Comparison of ENCODE assay signal across 8 cellular contexts in the genomic region with DNA sequence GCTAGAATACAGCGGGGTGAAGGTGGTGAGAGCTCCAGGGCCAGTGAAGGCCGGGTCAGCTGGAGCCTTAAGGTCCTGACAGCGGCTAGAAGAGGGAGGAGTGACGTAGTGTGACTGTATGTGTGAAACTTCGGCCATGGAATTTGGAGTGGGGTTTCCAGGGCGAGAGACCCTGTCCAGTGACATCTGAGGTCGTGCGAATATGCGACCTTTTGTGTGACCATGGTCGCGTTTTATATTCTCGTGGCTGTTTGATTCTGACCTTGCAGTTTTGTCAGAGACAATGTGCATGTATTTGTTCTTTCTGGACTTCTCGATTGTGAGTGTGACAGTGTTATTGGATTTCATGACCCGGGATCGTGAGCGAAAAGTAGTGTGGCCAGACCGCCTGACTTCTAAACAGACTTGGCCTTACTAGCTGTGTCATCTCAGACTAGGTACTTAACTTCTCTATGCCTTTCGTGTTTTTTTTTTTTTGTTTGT. TPM values are rescaled to one million over a fixed set of nuclear protein-coding genes. Genes with fewer than 3 reads are reported as not detected.
A peak's percentile ranks its signal among the peaks of the same experiment; 100 is the strongest.
DNase-seq lines count a peak whose midpoint lies in the region; ATAC-seq and TF ChIP-seq lines count a peak whose summit lies in the region.

No MANE protein-coding gene starts in this region.

- H4K20me1 ChIP-seq in Loucy (ENCODE audit: insufficient read depth, low read length, poor library complexity, severe bottlenecking): peaks cover 5% of the 10 kb centered on the region

- H3K4me1 Mint-ChIP-seq in dendritic cell treated with granulocyte-macrophage colony-stimulating factor and Interleukin-4, amounts not matched to agents 40 ng/mL and 50 ng/mL, for 4 days (ENCODE audit: low read depth): peaks cover 23% of the 10 kb centered on the region
- H3K4me1 Mint-ChIP-seq in natural killer cell: peaks cover 35 to 49% of the 10 kb centered on the region in 2 donors

- H3K4me1 ChIP-seq in BE2C: no peaks in the 10 kb centered on the region
- peaks cover 26% of the 10 kb centered on the region for H3K4me1 ChIP-seq in Loucy (ENCODE audit: insufficient read depth, low read length, poor library complexity, severe bottlenecking)

- no peak for TF ChIP-seq CTCF in BE2C (IDR thresholded peaks at IDR 0.05; ENCODE audit: low read depth, low read length)
- no peak for TF ChIP-seq CTCF in Loucy (conservative IDR thresholded peaks at IDR 0.05; ENCODE audit: low read length)
- no peak for TF ChIP-seq CTCF in natural killer cell (IDR thresholded peaks at IDR 0.05)

- H3K4me2 ChIP-seq in Loucy (ENCODE audit: low read depth, low read length, poor library complexity, severe bottlenecking): peak overlapping the region; percentile 89

- H3K9me3 ChIP-seq in BE2C (0 out of 2 replicates have a peak, but pooled peaks cover 3% of the 10 kb centered on the region), Loucy (ENCODE audit: insufficient read depth, low read depth, low read length) (no peaks in the 10 kb centered on the region)

- H3K4me3 Mint-ChIP-seq in dendritic cell treated with granulocyte-macrophage colony-stimulating factor and Interleukin-4, amounts not matched to agents 40 ng/mL and 50 ng/mL, for 4 days: peak overlapping the region; percentile 96
- peak overlapping the region; percentile 94 for H3K4me3 Mint-ChIP-seq in natural killer cell

- H3K9ac ChIP-seq in Loucy (ENCODE audit: low read depth, low read length, poor library complexity, severe bottlenecking): peak overlapping the region; percentile 87

- H3K4me3 ChIP-seq in BE2C (ENCODE audit: low read depth, low read length) (peak overlapping the region; percentile 95), Loucy (ENCODE audit: low read length, poor library complexity, severe bottlenecking) (peak overlapping the region; percentile 89)

- H3K27me3 Mint-ChIP-seq in dendritic cell treated with granulocyte-macrophage colony-stimulating factor and Interleukin-4, amounts not matched to agents 40 ng/mL and 50 ng/mL, for 4 days: no peaks in the 10 kb centered on the region
- no peaks in the 10 kb centered on the region for H3K27me3 Mint-ChIP-seq in natural killer cell (ENCODE audit: low read depth in 2 of 2)

- intact Hi-C loops in dendritic cell treated with granulocyte-macrophage colony-stimulating factor and Interleukin-4, amounts not matched to agents 40 ng/mL and 50 ng/mL, for 4 days (cut with micrococcal nuclease): loop anchor here (2.0 to 10.0 kb wide), 5 partner anchors 97 to 800 kb away; partner anchors contain the start of genes ZNF383, ZNF461, ZNF527 and ZNF540
- intact Hi-C loops in natural killer cell (cut with micrococcal nuclease): loop anchor here (1.0 to 5.0 kb wide), 9 partner anchors 96 to 860 kb away; partner anchors contain the start of genes ZNF382, ZNF527, ZNF540 and ZNF571

- ATAC-seq in natural killer cell (no peak), GM19463 (IDR thresholded peaks at IDR 0.05; ENCODE audit: unreplicated experiment) (no peak)

- H3K27me3 ChIP-seq in BE2C (no peaks in the 10 kb centered on the region), Loucy (ENCODE audit: insufficient read depth, low read length, poor library complexity, severe bottlenecking) (no peaks in the 10 kb centered on the region)

- H3K36me3 ChIP-seq in BE2C (peaks cover 22% of the 10 kb centered on the region), Loucy (ENCODE audit: insufficient read depth, low read length) (peaks cover 5% of the 10 kb centered on the region; the same call in 1 of the 2 replicates)

- H2AFZ ChIP-seq in Loucy (ENCODE audit: low read length): peak overlapping the region; percentile 99

- H3K9me3 Mint-ChIP-seq in dendritic cell treated with granulocyte-macrophage colony-stimulating factor and Interleukin-4, amounts not matched to agents 40 ng/mL and 50 ng/mL, for 4 days: peaks cover 20% of the 10 kb centered on the region
- peaks cover 0 to 9% of the 10 kb centered on the region in 2 donors for H3K9me3 Mint-ChIP-seq in natural killer cell

- H3K79me2 ChIP-seq in Loucy (ENCODE audit: insufficient read depth, low read length): peaks cover 42% of the 10 kb centered on the region

- H3F3A ChIP-seq in Loucy (ENCODE audit: low read depth): no peaks in the 10 kb centered on the region

- H3K36me3 Mint-ChIP-seq in dendritic cell treated with granulocyte-macrophage colony-stimulating factor and Interleukin-4, amounts not matched to agents 40 ng/mL and 50 ng/mL, for 4 days (ENCODE audit: low read depth): peaks cover 50% of the 10 kb centered on the region
- H3K36me3 Mint-ChIP-seq in natural killer cell: peaks cover 5% of the 10 kb centered on the region

- DNase-seq in BE2C (no peak), natural killer cell (no peak), dermis blood vessel endothelial cell (no peak), glomerular visceral epithelial cell (ENCODE audit: extremely low spot score) (no peak), NCI-H1417 treated with DMSO at 0.1 percent for 48 hours (lab: John Stamatoyannopoulos, UW) (no peak)

- no peaks in the 10 kb centered on the region for H3K9me2 ChIP-seq in Loucy (replicated peaks; ENCODE audit: low read depth, low read length)

- peak overlapping the region; percentile 94 for H3K27ac Mint-ChIP-seq in dendritic cell treated with granulocyte-macrophage colony-stimulating factor and Interleukin-4, amounts not matched to agents 40 ng/mL and 50 ng/mL, for 4 days
- peak overlapping the region; percentile 97 to 99 for H3K27ac Mint-ChIP-seq in natural killer cell

RNA-seq across cellular contexts. Expression of gene ZNF569, which starts 0.4 kb away (rescaled TPM):
- polyA plus RNA-seq in BE2C (2012; ENCODE audit: insufficient read depth, insufficient read length, low read depth): 4.2 TPM
- total RNA-seq in natural killer cell: 1 to 10 TPM; 6.3 to 9.5 (median 8.0) TPM
- 6.1 and 7.5 TPM in 2 replicates for total RNA-seq in dermis blood vessel endothelial cell

RNA-seq across cellular contexts. Expression of gene ZNF570, which starts 1.5 kb away (rescaled TPM):
- 4.5 TPM for polyA plus RNA-seq in BE2C (2012; ENCODE audit: insufficient read depth, insufficient read length, low read depth)
- 10 to 100 TPM; 12.6 to 19.6 (median 17.6) TPM for total RNA-seq in natural killer cell
- 8.8 and 10.2 TPM in 2 replicates for total RNA-seq in dermis blood vessel endothelial cell

RNA-seq across cellular contexts. Expression of gene ZNF793, which starts 39.1 kb away (rescaled TPM):
- 9.0 TPM for polyA plus RNA-seq in BE2C (2012; ENCODE audit: insufficient read depth, insufficient read length, low read depth)
- 1 to 10 TPM; 3.1 to 9.6 (median 4.3) TPM for total RNA-seq in natural killer cell
- total RNA-seq in dermis blood vessel endothelial cell: 1.1 and 1.2 TPM in 2 replicates
